18 cellular contexts compared by ENCODE assay signal in genomic region chr6:139754898-139755754, GRCh38.
DNase-seq lines count a peak whose midpoint lies in the region; ATAC-seq and TF ChIP-seq lines count a peak whose summit lies in the region.
"Had no signal": no experiment of that assay in that cellular context is flagged by ENCODE, and none has a peak within 500 bp of the region (broad histone marks: within the 10 kb centered on the region; RNA-seq: fewer than 3 reads in every experiment).

No MANE protein-coding gene starts in this region.

- H3K9ac ChIP-seq in GM23248 = no peak overlapping the region

- in situ Hi-C loops in GM23248 (cut with MboI) = loop anchor here (25.0 kb wide), 1 partner anchor 368 kb away; no protein-coding TSS in a partner anchor
- in situ Hi-C loops in gastrocnemius medialis (cut with MboI; ENCODE audit: low sequenced_read_pairs in 4 of 4) = loop anchor here in 3 of 4 donors (25.0 kb wide), 3 partner anchors 368 to 518 kb away; no protein-coding TSS in a partner anchor

- ATAC-seq in gastrocnemius medialis (peak; percentile 65 to 81), T-helper 17 cell (no peak)
- ATAC-seq: activated CD8-positive, alpha-beta T cell treated with anti-CD3 and anti-CD28 coated beads for 36 hours; left colon; T-cell had no signal

- no peaks in the 10 kb centered on the region for H3K4me1 Mint-ChIP-seq in T-helper 17 cell
- H3K4me1 Mint-ChIP-seq: T-cell had no signal

- CTCF ChIA-PET in PC-9 (lab: Charles Lee) = no interaction called here

- WGBS in GM23248 (ENCODE audit: low coverage in 1 of 2, low lambda C conversion rate in 2 of 2, missing lambda C conversion rate in 2 of 2), 2 experiments = 8 to 11% methylated on average over 6 of the region's 6 CpGs
- 14 to 20% (median 18%) methylated on average over 6 of the region's 6 CpGs for WGBS in adrenal gland, 4 donors
- WGBS in esophagus squamous epithelium, 2 donors = 53 to 57% methylated on average over 6 of the region's 6 CpGs

- H3K4me3 ChIP-seq in GM23248 (no peak overlapping the region), adrenal gland (no peak overlapping the region), gastrocnemius medialis (peak overlapping the region in 1 of 4 donors; percentile 18), esophagus squamous epithelium (no peak overlapping the region), PC-9 (no peak overlapping the region)

- H3K27me3 Mint-ChIP-seq in T-helper 17 cell = peaks cover 9% of the 10 kb centered on the region

- H2AFZ ChIP-seq in GM23248 (peak overlapping the region; percentile 54), PC-9 (no peak overlapping the region)

- H3K36me3 Mint-ChIP-seq in T-helper 17 cell (ENCODE audit: low read depth) = no peaks in the 10 kb centered on the region
- H3K36me3 Mint-ChIP-seq: T-cell had no signal

- TF ChIP-seq POLR2A in adrenal gland (IDR thresholded peaks at IDR 0.05) (no peak), gastrocnemius medialis (IDR thresholded peaks at IDR 0.05) (no peak), esophagus squamous epithelium (IDR thresholded peaks at IDR 0.05) (no peak)

- H3K9me3 ChIP-seq in GM23248 (ENCODE audit: low read depth) (no peaks in the 10 kb centered on the region), adrenal gland (replicated peaks in 1 of 3) (no peaks in the 10 kb centered on the region), gastrocnemius medialis (no peaks in the 10 kb centered on the region), T-helper 17 cell (ENCODE audit: control insufficient read depth, low read length, poor library complexity, severe bottlenecking) (no peaks in the 10 kb centered on the region), esophagus squamous epithelium (no peaks in the 10 kb centered on the region), PC-9 (ENCODE audit: insufficient read depth, low read depth) (no peaks in the 10 kb centered on the region)
- H3K9me3 ChIP-seq: BE2C had no signal

- H3K9me2 ChIP-seq in GM23248 (ENCODE audit: insufficient read depth) = no peaks in the 10 kb centered on the region; the same call in none of the 2 replicates
- H3K9me2 ChIP-seq in PC-9 (ENCODE audit: insufficient read depth) = no peaks in the 10 kb centered on the region

- TF ChIP-seq CTCF in adrenal gland (IDR thresholded peaks at IDR 0.05) (no peak), gastrocnemius medialis (IDR thresholded peaks at IDR 0.05 in 4 of 5, conservative IDR thresholded peaks at IDR 0.05 in 1 of 5) (no peak), esophagus squamous epithelium (IDR thresholded peaks at IDR 0.05) (no peak), PC-9 (conservative IDR thresholded peaks at IDR 0.05) (no peak)

- H3K79me2 ChIP-seq in GM23248 (ENCODE audit: insufficient read depth) (no peaks in the 10 kb centered on the region), PC-9 (ENCODE audit: low read depth) (no peaks in the 10 kb centered on the region)

- peaks cover 72% of the 10 kb centered on the region for H3F3A ChIP-seq in GM23248 (ENCODE audit: insufficient read depth)
- no peaks in the 10 kb centered on the region for H3F3A ChIP-seq in PC-9 (ENCODE audit: insufficient read depth, low read depth)

- H3K27me3 ChIP-seq in GM23248 (replicated peaks; ENCODE audit: insufficient read depth) = no peaks in the 10 kb centered on the region
- H3K27me3 ChIP-seq in adrenal gland = no peaks in the 10 kb centered on the region
- H3K27me3 ChIP-seq in gastrocnemius medialis = no peaks in the 10 kb centered on the region
- no peaks in the 10 kb centered on the region for H3K27me3 ChIP-seq in esophagus squamous epithelium
- no peaks in the 10 kb centered on the region for H3K27me3 ChIP-seq in PC-9 (ENCODE audit: insufficient read depth, low read depth)
- H3K27me3 ChIP-seq: BE2C had no signal

- intact Hi-C loops in adrenal gland (cut with DNase I) = loop anchor here in 1 of 2 donors (5.0 kb wide), 1 partner anchor 383 kb away; the partner anchor contains the start of gene CITED2
- intact Hi-C loops in gastrocnemius medialis (cut with DNase I; ENCODE audit: low total_unique reads) = loop anchor here (10.0 kb wide), 1 partner anchor 620 kb away; the partner anchor contains the start of gene HECA
- intact Hi-C loops in esophagus squamous epithelium (cut with DNase I) = no loop called here
- intact Hi-C loops in PC-9 (cut with micrococcal nuclease; ENCODE audit: unreplicated experiment) = no loop called here

- peak; percentile 25 for DNase-seq in GM23248
- DNase-seq in adrenal gland = no peak
- DNase-seq in left kidney (ENCODE audit: low read depth, low spot score) = peak; percentile 51
- peak; percentile 15 to 59 for DNase-seq in gastrocnemius medialis
- no peak for DNase-seq in T-helper 17 cell
- no peak for DNase-seq in esophagus squamous epithelium (lab: John Stamatoyannopoulos, UW)
- DNase-seq in putamen (ENCODE audit: low spot score) = no peak
- DNase-seq in PC-9 = no peak
- DNase-seq: activated CD8-positive, alpha-beta T cell treated with anti-CD3 and anti-CD28 coated beads for 36 hours; amygdala; BE2C; erythroblast; left colon; NCI-H1694; NCI-H446 treated with DMSO at 0.1 percent for 48 hours; stimulated activated CD4-positive, alpha-beta T cell treated with anti-CD3 and anti-CD28 coated beads, Interleukin-1b, Interleukin-23, amount 100 ng/mL, for 48 hours; T-cell; WERI-Rb-1 had no signal

- H4K20me1 ChIP-seq in GM23248 (ENCODE audit: insufficient read depth) (no peaks in the 10 kb centered on the region), PC-9 (ENCODE audit: insufficient read depth) (no peaks in the 10 kb centered on the region)

- H3K4me3 Mint-ChIP-seq in T-helper 17 cell = no peak overlapping the region
- H3K4me3 Mint-ChIP-seq: activated CD8-positive, alpha-beta T cell treated with anti-CD3 and anti-CD28 coated beads for 36 hours; T-cell had no signal

- H3K36me3 ChIP-seq in GM23248 (ENCODE audit: low read depth) (no peaks in the 10 kb centered on the region), adrenal gland (replicated peaks in 1 of 2) (no peaks in the 10 kb centered on the region), gastrocnemius medialis (no peaks in the 10 kb centered on the region), esophagus squamous epithelium (no peaks in the 10 kb centered on the region), PC-9 (ENCODE audit: low read depth) (no peaks in the 10 kb centered on the region)
- H3K36me3 ChIP-seq: BE2C, WERI-Rb-1 had no signal

- peaks cover 83% of the 10 kb centered on the region for H3K4me1 ChIP-seq in GM23248 (ENCODE audit: insufficient read depth)
- H3K4me1 ChIP-seq in adrenal gland (replicated peaks in 1 of 2) = peaks cover 19 to 24% of the 10 kb centered on the region in 2 donors
- H3K4me1 ChIP-seq in gastrocnemius medialis = peaks cover 63 to 72% of the 10 kb centered on the region in 2 donors
- peaks cover 0 to 6% (median 0%) of the 10 kb centered on the region in 3 donors for H3K4me1 ChIP-seq in esophagus squamous epithelium
- H3K4me1 ChIP-seq in PC-9 (replicated peaks; ENCODE audit: insufficient read depth) = peaks cover 11% of the 10 kb centered on the region; the same call in 1 of the 2 replicates
- H3K4me1 ChIP-seq: BE2C had no signal

- H3K27ac ChIP-seq in GM23248 (peak overlapping the region; percentile 43), adrenal gland (peak overlapping the region in 4 of 5 donors; percentile 7 to 70 (median 28)), gastrocnemius medialis (peak overlapping the region; percentile 77 to 93 (median 89)), esophagus squamous epithelium (peak overlapping the region in 1 of 4 donors; percentile 30), PC-9 (no peak overlapping the region)
- H3K27ac ChIP-seq: WERI-Rb-1 had no signal

- no peak overlapping the region for H3K27ac Mint-ChIP-seq in T-helper 17 cell
- H3K27ac Mint-ChIP-seq: activated CD8-positive, alpha-beta T cell treated with anti-CD3 and anti-CD28 coated beads for 36 hours; T-cell had no signal

- BruUV-seq in PC-9 (replicated peaks; lab: Mats Ljungman, UMichigan) = no TSS peak

- POLR2A ChIA-PET in PC-9 (lab: Charles Lee; ENCODE audit: unreplicated experiment) = no interaction called here

- H3K4me2 ChIP-seq in GM23248 (ENCODE audit: unreplicated experiment) = peak overlapping the region; percentile 27
- no peak overlapping the region for H3K4me2 ChIP-seq in PC-9

Comparison
In these comparisons a context has a peak if more than half of its experiments do, and no peak if none do; other contexts are left out.
1. DNase-seq: peak in GM23248 (single experiment), left kidney (single experiment) and gastrocnemius medialis (2 of 2); none in adrenal gland (0 of 7), T-helper 17 cell (0 of 3), esophagus squamous epithelium (single experiment), putamen (single experiment) and PC-9 (0 of 2).